In the genomic region with DNA sequence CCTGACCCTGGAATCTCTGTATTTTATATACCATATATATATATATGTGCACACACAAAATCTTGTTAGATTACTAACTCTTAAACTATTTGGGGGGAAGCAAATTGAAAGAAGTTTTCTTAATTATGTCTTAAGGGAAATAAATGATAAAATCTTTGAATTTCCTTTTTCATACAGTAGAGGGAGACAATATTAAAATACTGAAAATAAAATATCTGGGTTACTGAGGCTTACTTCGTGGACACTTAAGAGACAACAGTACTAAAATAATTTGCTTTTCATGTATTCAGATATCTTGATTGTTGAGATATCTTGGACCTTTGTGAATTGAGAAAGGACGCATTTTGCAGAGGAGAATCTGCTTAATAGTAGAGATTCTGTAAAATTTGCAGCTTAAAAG, we compare ENCODE assay signal across 35 cellular contexts. TPM values are rescaled to one million over a fixed set of nuclear protein-coding genes. Genes with fewer than 3 reads are reported as not detected.
DNase-seq lines count a peak whose midpoint lies in the region; ATAC-seq and TF ChIP-seq lines count a peak whose summit lies in the region.
"Had no signal": no experiment of that assay in that cellular context is flagged by ENCODE, and none has a peak within 500 bp of the region (broad histone marks: within the 10 kb centered on the region; RNA-seq: fewer than 3 reads in every experiment).

No MANE protein-coding gene starts in this region.

- POLR2A ChIA-PET in BJ (lab: Charles Lee) (no interaction called here), WTC11 (lab: Charles Lee) (no interaction called here)

- peaks cover 7% of the 10 kb centered on the region for H3K4me1 Mint-ChIP-seq in HFFc6 (ENCODE audit: low read depth)
- peaks cover 2% of the 10 kb centered on the region; the same call in 1 of the 2 replicates for H3K4me1 Mint-ChIP-seq in WTC11
- H3K4me1 Mint-ChIP-seq: activated CD4-positive, alpha-beta T cell treated with anti-CD3 and anti-CD28 coated beads, Interleukin-2, amount 10 ng/mL, durations not matched to agents 24 days and 14 days had no signal

- H3K9me3 ChIP-seq in adipocyte (ENCODE audit: control insufficient read depth, low read length), result no peaks in the 10 kb centered on the region
- H3K9me3 ChIP-seq in neural cell (ENCODE audit: low read length), result no peaks in the 10 kb centered on the region
- H3K9me3 ChIP-seq: ovary, testis, uterus had no signal

- peaks cover 3% of the 10 kb centered on the region for H3K79me2 ChIP-seq in neural cell (replicated peaks; ENCODE audit: insufficient read depth, low read length)

- DNase-seq in BJ (ENCODE audit: low read depth) (no peak), HFFc6 (no peak), adipocyte (ENCODE audit: low read depth) (peak; percentile 10), WTC11 (ENCODE audit: low spot score) (no peak)
- no peak for DNase-seq in effector CD8-positive, alpha-beta T cell (lab: John Stamatoyannopoulos, UW)
- DNase-seq: activated CD4-positive, alpha-beta T cell treated with anti-CD3 and anti-CD28 coated beads, Interleukin-2, amount 10 ng/mL, durations not matched to agents 24 days and 14 days; activated effector memory CD4-positive, alpha-beta T cell treated with anti-CD3 and anti-CD28 coated beads, Interleukin-2, amount 50 U/mL, for 16 hours; activated T-cell treated with anti-CD3 and anti-CD28 coated beads, Interleukin-2, amount 50 U/mL, for 24 hours; anterior cingulate cortex; C1 segment of cervical spinal cord; COR-L47; DND-41; GOT3; immature natural killer cell; KG1; left colon; NCI-H1930; NCI-H2227 treated with DMSO at 0.1 percent for 48 hours; NCI-H526; NK-92 treated with Interleukin-12 subunit alpha and Interleukin-12 subunit beta, amount 100 ng/mL, for 24 hours; ovary; PC-9; retina; SW 1271; testis; uterus had no signal

- no peak overlapping the region for H2AFZ ChIP-seq in neural cell (ENCODE audit: low read depth, low read length)
- H2AFZ ChIP-seq: PC-9 had no signal

- H3K36me3 ChIP-seq in BJ (ENCODE audit: control insufficient read depth, insufficient read depth, low read length) (peaks cover 5% of the 10 kb centered on the region), adipocyte (ENCODE audit: control insufficient read depth, insufficient read depth, low read length, severe bottlenecking) (peaks cover 61% of the 10 kb centered on the region), neural cell (ENCODE audit: insufficient read depth, low read length) (peaks cover 2% of the 10 kb centered on the region)
- H3K36me3 ChIP-seq: ovary, uterus had no signal

- H3K4me3 Mint-ChIP-seq in HFFc6 (no peak overlapping the region), WTC11 (no peak overlapping the region)
- H3K4me3 Mint-ChIP-seq: activated CD4-positive, alpha-beta T cell treated with anti-CD3 and anti-CD28 coated beads, Interleukin-2, amount 10 ng/mL, durations not matched to agents 24 days and 14 days; activated naive CD8-positive, alpha-beta T cell; activated T-cell treated with anti-CD3 and anti-CD28 coated beads, Interleukin-2, amount 50 U/mL, for 24 hours; immature natural killer cell; natural killer cell treated with Interleukin-12 subunit alpha and Interleukin-12 subunit beta and Interleukin-15 and Interleukin-18, amount 100 ng/mL, for 72 hours; stimulated activated naive CD8-positive, alpha-beta T cell treated with anti-CD3 and anti-CD28 coated beads, Interleukin-15, Interleukin-2, amounts not matched to agents 100 ng/mL and 50 ng/mL, for 24 hours had no signal

- H3F3A ChIP-seq in neural cell (ENCODE audit: insufficient read depth, low read length, poor library complexity, severe bottlenecking), result no peaks in the 10 kb centered on the region

- H3K27ac ChIP-seq in neural cell (ENCODE audit: low read length), result no peak overlapping the region
- H3K27ac ChIP-seq: epithelial cell of prostate, HL-60, ovary, PC-9, skin epidermis, testis, uterus had no signal

- H3K4me3 ChIP-seq in BJ (ENCODE audit: low read depth, low read length) (no peak overlapping the region), adipocyte (ENCODE audit: low read length) (no peak overlapping the region), neural cell (ENCODE audit: low read length) (no peak overlapping the region)
- H3K4me3 ChIP-seq: ovary, PC-9, skin epidermis, testis, uterus had no signal

- CTCF ChIA-PET in BJ (lab: Yijun Ruan, JAX), result interaction anchor here (1.1 kb wide), 1 partner anchor 17 kb away, joined by 3 read pairs; a partner anchor contains a TSS
- CTCF ChIA-PET in WTC11 (lab: Charles Lee), result interaction anchor here (0.9 kb wide), 1 partner anchor 140 kb away, joined by 3 read pairs; no protein-coding TSS in a partner anchor

- H3K27ac Mint-ChIP-seq in HFFc6, result no peak overlapping the region
- H3K27ac Mint-ChIP-seq in WTC11, result no peak overlapping the region; the same call in 1 of the 2 replicates
- H3K27ac Mint-ChIP-seq: activated CD4-positive, alpha-beta T cell treated with anti-CD3 and anti-CD28 coated beads, Interleukin-2, amount 10 ng/mL, durations not matched to agents 24 days and 14 days; activated naive CD8-positive, alpha-beta T cell; activated T-cell treated with anti-CD3 and anti-CD28 coated beads, Interleukin-2, amount 50 U/mL, for 24 hours; immature natural killer cell; natural killer cell treated with Interleukin-12 subunit alpha and Interleukin-12 subunit beta and Interleukin-15 and Interleukin-18, amount 100 ng/mL, for 72 hours; stimulated activated naive CD8-positive, alpha-beta T cell treated with anti-CD3 and anti-CD28 coated beads, Interleukin-15, Interleukin-2, amounts not matched to agents 100 ng/mL and 50 ng/mL, for 24 hours had no signal

- H3K9me3 Mint-ChIP-seq in HFFc6 (no peaks in the 10 kb centered on the region), WTC11 (no peaks in the 10 kb centered on the region)
- H3K9me3 Mint-ChIP-seq: activated CD4-positive, alpha-beta T cell treated with anti-CD3 and anti-CD28 coated beads, Interleukin-2, amount 10 ng/mL, durations not matched to agents 24 days and 14 days; activated T-cell treated with anti-CD3 and anti-CD28 coated beads, Interleukin-2, amount 50 U/mL, for 24 hours; immature natural killer cell; natural killer cell treated with Interleukin-12 subunit alpha and Interleukin-12 subunit beta and Interleukin-15 and Interleukin-18, amount 100 ng/mL, for 72 hours; stimulated activated naive CD8-positive, alpha-beta T cell treated with anti-CD3 and anti-CD28 coated beads, Interleukin-15, Interleukin-2, amounts not matched to agents 100 ng/mL and 50 ng/mL, for 24 hours had no signal

- TF ChIP-seq RAD21 in neural cell (conservative IDR thresholded peaks at IDR 0.05), result peak; percentile 60

- H3K9ac ChIP-seq in adipocyte (ENCODE audit: low read length) (no peak overlapping the region), neural cell (ENCODE audit: low read length) (no peak overlapping the region)

- 0 out of 2 replicates have a peak, but pooled peaks have one; percentile 2 for TF ChIP-seq CTCF in BJ (IDR thresholded peaks at IDR 0.05; ENCODE audit: insufficient read depth, low read depth, low read length)
- peak; percentile 56 for TF ChIP-seq CTCF in HFFc6 (IDR thresholded peaks at IDR 0.05)
- peak; percentile 51 for TF ChIP-seq CTCF in neural cell (IDR thresholded peaks at IDR 0.05; ENCODE audit: poor library complexity, severe bottlenecking)
- TF ChIP-seq CTCF in WTC11 (IDR thresholded peaks at IDR 0.05), result no peak

- no peaks in the 10 kb centered on the region for H3K27me3 ChIP-seq in BJ (ENCODE audit: control insufficient read depth, insufficient read depth, low read length)
- no peaks in the 10 kb centered on the region for H3K27me3 ChIP-seq in adipocyte (replicated peaks; ENCODE audit: control insufficient read depth, insufficient read depth, low read length)
- no peaks in the 10 kb centered on the region for H3K27me3 ChIP-seq in neural cell (ENCODE audit: insufficient read depth, low read depth, low read length)
- H3K27me3 ChIP-seq: ovary, testis, uterus had no signal

- no peaks in the 10 kb centered on the region for H4K20me1 ChIP-seq in neural cell (ENCODE audit: insufficient read depth)

- H3K36me3 Mint-ChIP-seq in HFFc6 (ENCODE audit: low read depth), result peaks cover 12% of the 10 kb centered on the region
- H3K36me3 Mint-ChIP-seq in WTC11, result peaks cover 42% of the 10 kb centered on the region

- no peak for TF ChIP-seq EP300 in neural cell (conservative IDR thresholded peaks at IDR 0.05; ENCODE audit: poor library complexity, severe bottlenecking)

- H3K27me3 Mint-ChIP-seq in HFFc6 (ENCODE audit: insufficient read depth) (no peaks in the 10 kb centered on the region), WTC11 (ENCODE audit: low read depth) (no peaks in the 10 kb centered on the region)
- H3K27me3 Mint-ChIP-seq: activated CD4-positive, alpha-beta T cell treated with anti-CD3 and anti-CD28 coated beads, Interleukin-2, amount 10 ng/mL, durations not matched to agents 24 days and 14 days; activated naive CD8-positive, alpha-beta T cell; activated T-cell treated with anti-CD3 and anti-CD28 coated beads, Interleukin-2, amount 50 U/mL, for 24 hours; natural killer cell treated with Interleukin-12 subunit alpha and Interleukin-12 subunit beta and Interleukin-15 and Interleukin-18, amount 100 ng/mL, for 72 hours; stimulated activated naive CD8-positive, alpha-beta T cell treated with anti-CD3 and anti-CD28 coated beads, Interleukin-15, Interleukin-2, amounts not matched to agents 100 ng/mL and 50 ng/mL, for 24 hours had no signal

- H3K9me2 ChIP-seq in neural cell (ENCODE audit: insufficient read depth, low read length), result no peaks in the 10 kb centered on the region

- H3K4me2 ChIP-seq in neural cell (ENCODE audit: low read length), result no peak overlapping the region
- H3K4me2 ChIP-seq: PC-9 had no signal

- no peak for ATAC-seq in WTC11
- ATAC-seq in GM18909 (IDR thresholded peaks at IDR 0.05; ENCODE audit: poor library complexity, unreplicated experiment), result no peak
- ATAC-seq: left colon; natural killer cell treated with Interleukin-12 subunit alpha and Interleukin-12 subunit beta and Interleukin-15 and Interleukin-18, amount 100 ng/mL, for 72 hours; Right ventricle myocardium inferior had no signal

- no peaks in the 10 kb centered on the region for H3K4me1 ChIP-seq in adipocyte (ENCODE audit: control insufficient read depth, insufficient read depth, low read length)
- H3K4me1 ChIP-seq: testis, uterus had no signal

TF ChIP-seq in neural cell, 6 proteins besides CTCF, POLR2A, EP300 and RAD21 (continues in another document):
- TF ChIP-seq SMC3 (conservative IDR thresholded peaks at IDR 0.05; ENCODE audit: poor library complexity), result peak; percentile 70

RNA-seq across cellular contexts. Expression of a gene that starts 17.0 kb away (rescaled TPM):
- 28.5 and 49.6 TPM in 2 replicates for polyA plus RNA-seq in BJ (2011; rRNA removed)
- 36.5 and 46.7 TPM in 2 replicates for polyA minus RNA-seq in BJ (2011; rRNA and poly(A)+ RNA removed)
- total RNA-seq in HFFc6 (2021; fragmentation: NEBNext Ultra II Directional; extraction: Animal tissue kit (Norgen Biotek cat#: 25700)), result 10 to 100 TPM; 66.0 to 83.5 (median 67.8) TPM
- polyA plus RNA-seq in neural cell, result 51.1 and 57.5 TPM in 2 replicates
- 88.1 and 100 TPM in 2 replicates for polyA minus RNA-seq in neural cell
- 74.8 to 77.6 TPM (median 76.3 TPM) in 3 replicates for total RNA-seq in WTC11 (2021)

RNA-seq across cellular contexts. Expression of a gene that starts 27.4 kb away (rescaled TPM):
- polyA plus RNA-seq in BJ (2011; rRNA removed) (5.0 and 6.9 TPM in 2 replicates), neural cell (20.7 and 21.2 TPM in 2 replicates)
- polyA minus RNA-seq in BJ (2011; rRNA and poly(A)+ RNA removed), result 1.5 and 2.1 TPM in 2 replicates
- 1 to 10 TPM; 3.6 to 4.8 (median 4.3) TPM for total RNA-seq in HFFc6 (2021; fragmentation: NEBNext Ultra II Directional; extraction: Animal tissue kit (Norgen Biotek cat#: 25700))
- polyA minus RNA-seq in neural cell, result 14.4 and 17.8 TPM in 2 replicates
- total RNA-seq in WTC11 (2021), result 8.0 to 9.5 TPM (median 8.5 TPM) in 3 replicates
